In the genomic region with DNA sequence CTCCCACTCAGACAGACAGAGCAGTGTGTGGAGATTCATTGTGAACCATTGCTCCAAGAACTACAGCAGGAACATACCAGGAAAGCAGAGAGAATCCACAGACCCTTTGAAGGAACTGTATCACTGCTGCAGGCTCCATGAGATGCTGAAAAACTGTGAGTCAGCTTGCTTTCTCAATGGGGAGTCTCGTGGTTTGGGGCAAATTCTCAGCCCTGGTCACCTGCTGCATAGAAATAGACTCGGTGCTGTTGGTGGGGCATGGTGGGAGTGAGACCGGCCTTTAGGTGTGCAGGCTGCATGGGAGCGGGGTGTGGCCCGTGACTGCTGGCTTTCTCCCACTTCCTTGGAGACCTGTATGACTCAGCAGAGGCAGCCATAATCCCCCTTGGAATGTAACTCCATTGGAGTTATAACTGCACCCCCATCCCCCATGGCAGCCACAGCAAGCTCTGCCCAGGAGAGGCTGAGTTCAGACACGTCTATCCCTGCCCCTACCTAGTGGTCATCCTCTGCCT, we compare ENCODE assay signal across 2 cellular contexts.
TF ChIP-seq lines count a peak whose summit lies in the region.

No MANE protein-coding gene starts in this region.

TF ChIP-seq in A549, 52 proteins besides CTCF, POLR2A, EP300 and RAD21 (continued from another document):
- TF ChIP-seq GATA3 (IDR thresholded peaks at IDR 0.05; ENCODE audit: borderline replicate concordance) (peak; percentile 71; the same call in 1 of the 2 replicates), EHMT2 (IDR thresholded peaks at IDR 0.05; ENCODE audit: low read depth) (no peak), MAFK (IDR thresholded peaks at IDR 0.05; ENCODE audit: partially characterized antibody) (peak; percentile 79), ZSCAN20 (CRISPR knock-in tag; IDR thresholded peaks at IDR 0.05) (no peak), BHLHE40 (IDR thresholded peaks at IDR 0.05; ENCODE audit: low read depth, low read length) (peak; percentile 50; the same call in 1 of the 2 replicates), KDM1A (IDR thresholded peaks at IDR 0.05; ENCODE audit: low read depth) (no peak), FOSL2 (IDR thresholded peaks at IDR 0.05) (peak; percentile 64), FOSL2 (CRISPR knock-in tag; IDR thresholded peaks at IDR 0.05) (peak; percentile 89), JUN (IDR thresholded peaks at IDR 0.05) (peak; percentile 62 to 65; a peak in 3 of 5 replicates), CHD2 (IDR thresholded peaks at IDR 0.05; ENCODE audit: low read length, partially characterized antibody) (peak; percentile 32), CEBPB (IDR thresholded peaks at IDR 0.05) (0 out of 4 replicates have a peak, but pooled peaks of 1 of the 2 experiments have one; percentile 16), FOSB (CRISPR knock-in tag; IDR thresholded peaks at IDR 0.05) (0 out of 2 replicates have a peak, but pooled peaks have one; percentile 9), RFX5 (IDR thresholded peaks at IDR 0.05) (no peak), ESRRA (IDR thresholded peaks at IDR 0.05; ENCODE audit: borderline replicate concordance, low read length) (no peak)

TF ChIP-seq in WTC11, 78 proteins besides CTCF, POLR2A, EP300 and RAD21 (continued from another document):
- TF ChIP-seq AFF4 (CRISPR knock-in tag; IDR thresholded peaks at IDR 0.05; ENCODE audit: borderline replicate concordance) (no peak), RELA (CRISPR knock-in tag; IDR thresholded peaks at IDR 0.05; ENCODE audit: borderline replicate concordance) (no peak), OVOL2 (CRISPR knock-in tag; IDR thresholded peaks at IDR 0.05; ENCODE audit: borderline replicate concordance) (no peak), FOXK1 (CRISPR knock-in tag; IDR thresholded peaks at IDR 0.05) (no peak)
